ENCODE assay signal across 8 cellular contexts in genomic region chr17:74671031-74671771, GRCh38. TPM values are rescaled to one million over a fixed set of nuclear protein-coding genes. Genes with fewer than 3 reads are reported as not detected.
DNase-seq lines count a peak whose midpoint lies in the region; ATAC-seq and TF ChIP-seq lines count a peak whose summit lies in the region.

No MANE protein-coding gene starts in this region.

- H3K36me3 Mint-ChIP-seq in activated naive CD8-positive, alpha-beta T cell treated with anti-CD3 and anti-CD28 coated beads for 36 hours: no peaks in the 10 kb centered on the region

- H3K27ac ChIP-seq in psoas muscle: no peak overlapping the region
- H3K27ac ChIP-seq in aorta (ENCODE audit: low read depth in 1 of 2, low read length in 2 of 2): no peak overlapping the region

- H3K36me3 ChIP-seq in psoas muscle (ENCODE audit: insufficient read depth in 1 of 2, low read depth in 1 of 2): no peaks in the 10 kb centered on the region
- no peaks in the 10 kb centered on the region for H3K36me3 ChIP-seq in aorta (ENCODE audit: control insufficient read depth in 1 of 2, insufficient read depth in 2 of 2, low read length in 1 of 2)

- peaks cover 81% of the 10 kb centered on the region for H3K27me3 Mint-ChIP-seq in activated naive CD8-positive, alpha-beta T cell treated with anti-CD3 and anti-CD28 coated beads for 36 hours

- peak; percentile 95 to 97 for ATAC-seq in left cardiac atrium
- ATAC-seq in psoas muscle: peak; percentile 41 to 82 (median 62)
- peak; percentile 88 for ATAC-seq in aorta (ENCODE audit: low FRiP score)
- no peak for ATAC-seq in GM18858 (IDR thresholded peaks at IDR 0.05; ENCODE audit: unreplicated experiment)

- H3K4me3 ChIP-seq in psoas muscle: no peak overlapping the region
- H3K4me3 ChIP-seq in aorta (ENCODE audit: low read length in 2 of 2): no peak overlapping the region

- no peak overlapping the region for H3K27ac Mint-ChIP-seq in activated naive CD8-positive, alpha-beta T cell treated with anti-CD3 and anti-CD28 coated beads for 36 hours

- WGBS in psoas muscle, 3 donors: 8 to 9% (median 8%) methylated on average over 54 to 57 of the region's 57 CpGs
- WGBS in aorta, 2 donors: 8 to 9% methylated on average over 51 to 57 of the region's 57 CpGs

- no peaks in the 10 kb centered on the region for H3K4me1 Mint-ChIP-seq in activated naive CD8-positive, alpha-beta T cell treated with anti-CD3 and anti-CD28 coated beads for 36 hours

- no peaks in the 10 kb centered on the region for H3K4me1 ChIP-seq in psoas muscle
- no peaks in the 10 kb centered on the region for H3K4me1 ChIP-seq in aorta (ENCODE audit: control insufficient read depth in 1 of 2, insufficient read depth in 2 of 2, low read length in 2 of 2)

- DNase-seq in GM04504 (ENCODE audit: low read depth) (peak; percentile 26), SK-N-DZ (ENCODE audit: low spot score) (peak; percentile 38), left cardiac atrium (peak; percentile 89), psoas muscle (peak; percentile 74 to 85), aorta (peak; percentile 84 to 91), NCI-H146 (lab: John Stamatoyannopoulos, UW) (no peak)
- peak; percentile 77 for DNase-seq in activated naive CD8-positive, alpha-beta T cell treated with anti-CD3 and anti-CD28 coated beads for 36 hours

- peaks cover 4% of the 10 kb centered on the region for H3K9me3 Mint-ChIP-seq in activated naive CD8-positive, alpha-beta T cell treated with anti-CD3 and anti-CD28 coated beads for 36 hours

- no peak for TF ChIP-seq CTCF in psoas muscle (IDR thresholded peaks at IDR 0.05)

- no peaks in the 10 kb centered on the region for H3K9me3 ChIP-seq in psoas muscle
- H3K9me3 ChIP-seq in aorta (ENCODE audit: control insufficient read depth, low read length): no peaks in the 10 kb centered on the region

- no peak overlapping the region for H3K4me3 Mint-ChIP-seq in activated naive CD8-positive, alpha-beta T cell treated with anti-CD3 and anti-CD28 coated beads for 36 hours

- intact Hi-C loops in left cardiac atrium (cut with DNase I) (no loop called here), psoas muscle (cut with DNase I) (no loop called here), aorta (cut with DNase I) (no loop called here)

- H3K27me3 ChIP-seq in psoas muscle (ENCODE audit: insufficient read depth in 3 of 3, low read length in 2 of 3) (peaks cover 0 to 3% (median 0%) of the 10 kb centered on the region in 3 donors), aorta (ENCODE audit: control insufficient read depth in 1 of 2, insufficient read depth in 2 of 2, low read length in 1 of 2) (no peaks in the 10 kb centered on the region)

RNA-seq across cellular contexts. Expression of gene CD300LF, which starts 41.5 kb away (rescaled TPM):
- not detected in 2 replicates for polyA plus RNA-seq in SK-N-DZ (2014; cell fraction: cytosol; rRNA removed)
- polyA plus RNA-seq in SK-N-DZ (2014; cell fraction: nucleus; rRNA removed): not detected in 2 replicates
- not detected for total RNA-seq in activated naive CD8-positive, alpha-beta T cell treated with anti-CD3 and anti-CD28 coated beads for 36 hours
- total RNA-seq in left cardiac atrium: under 1 TPM; 0.41 to 0.44 TPM
- under 1 TPM in 2 of 4 donors, not detected in 2; 0.32 to 0.39 TPM for total RNA-seq in psoas muscle
- polyA plus RNA-seq in psoas muscle: under 1 TPM in 2 of 3 donors, not detected in 1; 0.09 to 0.16 TPM
- 1 to 10 TPM; 1.6 to 2.2 TPM for total RNA-seq in aorta
- polyA plus RNA-seq in aorta: 1 to 10 TPM in 1 of 2 donors, under 1 TPM in 1; 0.61 to 1.5 TPM

RNA-seq across cellular contexts. Expression of gene CD300E, which starts 47.7 kb away (rescaled TPM):
- not detected in 2 replicates for polyA plus RNA-seq in SK-N-DZ (2014; cell fraction: cytosol; rRNA removed)
- polyA plus RNA-seq in SK-N-DZ (2014; cell fraction: nucleus; rRNA removed): not detected in 2 replicates
- not detected for total RNA-seq in activated naive CD8-positive, alpha-beta T cell treated with anti-CD3 and anti-CD28 coated beads for 36 hours
- total RNA-seq in left cardiac atrium: 1 to 10 TPM in 1 of 2 donors, under 1 TPM in 1; 0.65 to 1.4 TPM
- under 1 TPM in 3 of 4 donors, not detected in 1; 0.21 to 0.50 (median 0.49) TPM for total RNA-seq in psoas muscle
- under 1 TPM; 0.09 to 0.27 (median 0.21) TPM for polyA plus RNA-seq in psoas muscle
- total RNA-seq in aorta: 1 to 10 TPM; 2.8 to 4.3 TPM
- polyA plus RNA-seq in aorta: under 1 TPM in 1 of 2 donors, not detected in 1; 0.18 TPM
